ENCODE assay signal across 9 cellular contexts in the genomic region with DNA sequence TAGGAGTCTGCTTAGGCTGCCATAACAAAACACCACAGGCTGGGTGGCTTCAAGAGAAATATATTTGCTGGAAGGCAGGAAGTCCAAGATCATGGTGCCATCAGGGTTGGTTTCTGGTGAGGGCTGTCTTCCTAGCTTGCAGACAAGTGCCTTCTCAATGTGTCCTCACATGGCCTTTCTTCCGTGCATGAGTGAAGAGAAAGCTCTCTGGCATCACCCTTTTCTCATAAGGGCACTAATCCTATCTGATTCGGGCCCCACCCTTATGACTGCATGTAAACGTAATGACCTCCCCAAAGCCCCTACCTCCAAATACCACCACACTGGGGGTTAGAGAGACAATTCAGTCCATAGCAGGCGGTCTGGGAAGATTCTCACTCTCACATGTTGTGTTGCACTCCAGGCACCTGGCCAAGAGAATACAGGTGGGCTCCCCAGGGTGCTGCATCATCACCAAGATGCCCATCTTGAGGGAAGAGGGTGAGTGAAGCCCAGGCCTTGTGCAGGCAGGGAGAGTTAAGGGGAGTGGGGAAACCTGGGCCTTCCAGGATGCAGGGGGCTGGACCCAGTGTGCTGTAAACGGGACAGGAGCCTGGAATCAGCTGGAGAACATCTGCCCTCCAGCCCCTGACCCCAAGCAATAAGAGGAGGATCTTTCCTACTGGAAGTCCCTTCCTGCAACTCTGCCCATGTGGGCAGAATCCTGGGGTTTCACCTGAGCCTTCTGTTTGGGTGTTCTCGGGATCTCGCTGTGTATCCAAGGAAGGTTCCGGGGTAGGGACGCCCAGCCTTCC. TPM values are rescaled to one million over a fixed set of nuclear protein-coding genes. Genes with fewer than 3 reads are reported as not detected.
DNase-seq lines count a peak whose midpoint lies in the region; ATAC-seq, FAIRE-seq and TF ChIP-seq lines count a peak whose summit lies in the region.
"Had no signal": no experiment of that assay in that cellular context is flagged by ENCODE, and none has a peak within 500 bp of the region (broad histone marks: within the 10 kb centered on the region; RNA-seq: fewer than 3 reads in every experiment).

No MANE protein-coding gene starts in this region.

- H3K36me3 ChIP-seq in heart left ventricle: no peaks in the 10 kb centered on the region
- no peaks in the 10 kb centered on the region for H3K36me3 ChIP-seq in K562 (ENCODE audit: control insufficient read depth, insufficient read depth, low read length)
- no peaks in the 10 kb centered on the region for H3K36me3 ChIP-seq in upper lobe of right lung
- H3K36me3 ChIP-seq in WERI-Rb-1: no peaks in the 10 kb centered on the region

- BruUV-seq in K562 (replicated peaks; lab: Mats Ljungman, UMichigan): no TSS peak

- peak overlapping the region; percentile 65 for H3K4me3 Mint-ChIP-seq in mesothelial cell of epicardium

- no peak for TF ChIP-seq EP300 in K562 (IDR thresholded peaks at IDR 0.05; ENCODE audit: low read length)

- TF ChIP-seq CTCF in heart left ventricle (IDR thresholded peaks at IDR 0.05) (no peak), K562 (IDR thresholded peaks at IDR 0.05 in 2 of 3, conservative IDR thresholded peaks at IDR 0.05 in 1 of 3; ENCODE audit: insufficient read depth in 2 of 3, low read depth in 1 of 3, low read length in 3 of 3) (no peak), mesothelial cell of epicardium (IDR thresholded peaks at IDR 0.05; ENCODE audit: unreplicated experiment) (no peak), upper lobe of right lung (IDR thresholded peaks at IDR 0.05) (no peak), WERI-Rb-1 (IDR thresholded peaks at IDR 0.05; ENCODE audit: low read depth, low read length) (no peak)

- no peaks in the 10 kb centered on the region for H3K9me1 ChIP-seq in K562 (ENCODE audit: control insufficient read depth, insufficient read depth, low read length)

- peak overlapping the region; percentile 91 for H2AFZ ChIP-seq in K562 (ENCODE audit: low read depth, low read length)

- no peaks in the 10 kb centered on the region for H3K36me3 Mint-ChIP-seq in mesothelial cell of epicardium

- no peaks in the 10 kb centered on the region for H4K20me1 ChIP-seq in K562 (replicated peaks; ENCODE audit: control insufficient read depth, insufficient read depth, low read length)

- peak in 1 of 5 donors; percentile 25 for DNase-seq in heart left ventricle
- no peak for DNase-seq in left ventricle myocardium superior
- DNase-seq in K562 (ENCODE audit: extremely low read depth in 1 of 4, low spot score in 3 of 4): peak in 3 of 4 experiments; percentile 20 to 37 (median 24)
- DNase-seq in mesothelial cell of epicardium (ENCODE audit: low spot score in 2 of 2, unreplicated experiment in 2 of 2): no peak
- DNase-seq in upper lobe of right lung: no peak
- DNase-seq in WERI-Rb-1: no peak
- no peak for DNase-seq in NCI-H510A treated with DMSO at 0.1 percent for 48 hours (lab: John Stamatoyannopoulos, UW)
- DNase-seq: NCI-H226 had no signal

- POLR2A ChIA-PET in K562 (lab: Yijun Ruan, JAX): interaction anchor here (0.6 to 1.2 kb wide), 4 partner anchors 9 to 239 kb away, joined by 3 to 9 read pairs (median 4); no protein-coding TSS in a partner anchor

- intact Hi-C loops in heart left ventricle (cut with DNase I) (loop anchor here in 3 of 10 donors (5.0 to 10.0 kb wide), 3 partner anchors 45 to 182 kb away; partner anchors contain the start of gene TMBIM1 (in 1 of the 3)), left ventricle myocardium superior (cut with micrococcal nuclease) (no loop called here), K562 (cut with micrococcal nuclease) (no loop called here), upper lobe of right lung (cut with DNase I) (no loop called here)

- H3K9ac ChIP-seq in K562 (ENCODE audit: insufficient read depth in 1 of 2, low read depth in 2 of 2, low read length in 2 of 2): peak overlapping the region; percentile 94 to 95; a peak in 3 of 4 replicates

- H3K27me3 Mint-ChIP-seq in mesothelial cell of epicardium (ENCODE audit: low read depth): no peaks in the 10 kb centered on the region

- H3K27me3 ChIP-seq in heart left ventricle: no peaks in the 10 kb centered on the region
- no peaks in the 10 kb centered on the region for H3K27me3 ChIP-seq in K562 (ENCODE audit: control insufficient read depth in 2 of 2, insufficient read depth in 2 of 2, low read length in 2 of 2)
- H3K27me3 ChIP-seq in upper lobe of right lung: no peaks in the 10 kb centered on the region
- no peaks in the 10 kb centered on the region for H3K27me3 ChIP-seq in WERI-Rb-1 (ENCODE audit: insufficient read depth, low read depth, severe bottlenecking)

- TF ChIP-seq POLR2A in heart left ventricle (IDR thresholded peaks at IDR 0.05) (no peak), K562 (conservative IDR thresholded peaks at IDR 0.05) (no peak)

- FAIRE-seq in K562 (lab: Jason Lieb, UNC): peak; percentile 23

- H3K27ac ChIP-seq in heart left ventricle (peak overlapping the region in 11 of 12 donors; percentile 80 to 98 (median 92)), K562 (ENCODE audit: extremely low read depth, low read depth, low read length) (peak overlapping the region; percentile 89), upper lobe of right lung (peak overlapping the region; percentile 98), WERI-Rb-1 (no peak overlapping the region)

- peak overlapping the region; percentile 6 for H3K27ac Mint-ChIP-seq in mesothelial cell of epicardium

- no peaks in the 10 kb centered on the region for H3K9me3 Mint-ChIP-seq in mesothelial cell of epicardium

- H3K4me1 Mint-ChIP-seq in mesothelial cell of epicardium: peaks cover 11% of the 10 kb centered on the region

- in situ Hi-C loops in K562 (cut with MboI): no loop called here

- H3K4me2 ChIP-seq in K562 (ENCODE audit: insufficient read depth, low read length): peak overlapping the region; percentile 93

- CTCF ChIA-PET in K562 (lab: Yijun Ruan, JAX; ENCODE audit: low intra/inter-chr PET ratio): no interaction called here

- H3K4me1 ChIP-seq in heart left ventricle (peaks cover 0 to 51% (median 11%) of the 10 kb centered on the region in 12 donors), K562 (replicated peaks in 1 of 2; ENCODE audit: control insufficient read depth in 2 of 2, insufficient read depth in 2 of 2, low read length in 2 of 2) (peaks cover 6 to 32% of the 10 kb centered on the region in 2 experiments; a peak in 4 of 5 replicates), upper lobe of right lung (peaks cover 36% of the 10 kb centered on the region)

- ATAC-seq in heart left ventricle: no peak
- no peak for ATAC-seq in left ventricle myocardium superior
- peak; percentile 19 for ATAC-seq in K562
- no peak for ATAC-seq in upper lobe of right lung
- ATAC-seq in HG02852 (IDR thresholded peaks at IDR 0.05; ENCODE audit: unreplicated experiment): no peak

- TF ChIP-seq RAD21 in K562 (CRISPR knock-in tag; conservative IDR thresholded peaks at IDR 0.05 in 1 of 2, IDR thresholded peaks at IDR 0.05 in 1 of 2): no peak

- 91 to 97% (median 92%) methylated on average over 9 of the region's 9 CpGs for WGBS in heart left ventricle, 4 donors
- WGBS in K562 (ENCODE audit: insufficient coverage, low coverage, missing lambda C conversion rate): 31% methylated on average over 8 of the region's 9 CpGs

- peaks cover 0 to 11% (median 0%) of the 10 kb centered on the region in 12 donors for H3K9me3 ChIP-seq in heart left ventricle
- H3K9me3 ChIP-seq in K562 (replicated peaks; ENCODE audit: control insufficient read depth, insufficient read depth, low read depth, low read length): no peaks in the 10 kb centered on the region
- no peaks in the 10 kb centered on the region for H3K9me3 ChIP-seq in upper lobe of right lung
- peaks cover 3% of the 10 kb centered on the region for H3K9me3 ChIP-seq in WERI-Rb-1 (ENCODE audit: severe bottlenecking)

- H3K79me2 ChIP-seq in K562 (ENCODE audit: control insufficient read depth, insufficient read depth, low read length): peaks cover 6% of the 10 kb centered on the region; the same call in 2 of the 3 replicates

- H3K4me3 ChIP-seq in heart left ventricle: peak overlapping the region in 10 of 12 donors; percentile 27 to 72 (median 62)
- peak overlapping the region; percentile 56 for H3K4me3 ChIP-seq in K562
- H3K4me3 ChIP-seq in upper lobe of right lung: peak overlapping the region; percentile 65
- H3K4me3 ChIP-seq in WERI-Rb-1 (ENCODE audit: low read depth, low read length): no peak overlapping the region

RNA-seq across cellular contexts. Expression of gene CATIP, which starts 10.2 kb away (rescaled TPM):
- total RNA-seq in heart left ventricle (under 1 TPM in 1 of 9 donors, not detected in 8; 0.18 TPM), left ventricle myocardium superior (not detected), K562 (2014; rRNA removed) (not detected in 2 replicates), K562 (2014; rRNA removed; fragmentation: Illumina TruSeq; extraction: Trizol) (not detected in 2 replicates), K562 (2015; rRNA removed; fragmentation: Illumina TruSeq; extraction: Trizol) (not detected in 2 replicates), K562 (2021) (not detected in 2 replicates), mesothelial cell of epicardium (0.16 TPM in 1 of 3 replicates, not detected in the others), upper lobe of right lung (0.64 TPM)
- polyA plus RNA-seq in heart left ventricle (under 1 TPM in 1 of 2 donors, not detected in 1; 0.07 TPM), K562 (2011; rRNA removed) (not detected in 2 replicates), K562 (2014; fragmentation: Illumina TruSeq; extraction: Trizol) (not detected in 2 replicates), K562 (2014; fragmentation: Nextera tagmentation; extraction: Ambion mirVana) (under 1 TPM; 0.06 to 0.08 TPM), K562 (2014; rRNA removed) (0.09 TPM in 1 of 2 replicates, not detected in the other)
- not detected in 2 replicates for total RNA-seq in K562 (2011; cell fraction: chromatin; rRNA removed; ENCODE audit: low replicate concordance)
- total RNA-seq in K562 (2011; cell fraction: nucleolus; rRNA removed): not detected in 2 replicates
- total RNA-seq in K562 (2011; cell fraction: nucleoplasm; rRNA removed): 1.2 TPM in 1 of 2 replicates, not detected in the other
- not detected in 2 replicates for polyA plus RNA-seq in K562 (2011; cell fraction: cytosol; rRNA removed)
- polyA plus RNA-seq in K562 (2011; cell fraction: nucleus; rRNA removed): 0.17 TPM in 1 of 2 replicates, not detected in the other
- polyA plus RNA-seq in K562 (2012): 0.18 and 0.37 TPM in 2 replicates
- not detected in 2 replicates for polyA minus RNA-seq in K562 (2011; rRNA and poly(A)+ RNA removed)
- polyA minus RNA-seq in K562 (2011; cell fraction: cytosol; rRNA and poly(A)+ RNA removed): not detected in 2 replicates
- polyA minus RNA-seq in K562 (2011; cell fraction: nucleus; rRNA and poly(A)+ RNA removed): not detected in 2 replicates

RNA-seq across cellular contexts. Expression of gene SLC11A1, which starts 15.3 kb away (rescaled TPM):
- total RNA-seq in heart left ventricle (10 to 100 TPM in 2 of 9 donors, 1 to 10 TPM in 6, under 1 TPM in 1; 0.96 to 31.0 (median 4.3) TPM), left ventricle myocardium superior (4.5 TPM), K562 (2014; rRNA removed) (0.98 and 1.0 TPM in 2 replicates), K562 (2014; rRNA removed; fragmentation: Illumina TruSeq; extraction: Trizol) (0.32 and 0.65 TPM in 2 replicates), K562 (2015; rRNA removed; fragmentation: Illumina TruSeq; extraction: Trizol) (0.83 and 1.1 TPM in 2 replicates), K562 (2021) (1.2 and 1.6 TPM in 2 replicates), mesothelial cell of epicardium (0.53 to 0.79 TPM (median 0.76 TPM) in 3 replicates), upper lobe of right lung (302 TPM)
- polyA plus RNA-seq in heart left ventricle (1 to 10 TPM; 4.5 to 8.9 TPM), K562 (2011; rRNA removed) (0.54 and 0.64 TPM in 2 replicates), K562 (2014; fragmentation: Illumina TruSeq; extraction: Trizol) (0.40 and 0.43 TPM in 2 replicates), K562 (2014; fragmentation: Nextera tagmentation; extraction: Ambion mirVana) (under 1 TPM; 0.35 to 0.51 TPM), K562 (2014; rRNA removed) (0.69 and 0.99 TPM in 2 replicates)
- 1.4 and 5.9 TPM in 2 replicates for total RNA-seq in K562 (2011; cell fraction: chromatin; rRNA removed; ENCODE audit: low replicate concordance)
- 4.3 and 4.5 TPM in 2 replicates for total RNA-seq in K562 (2011; cell fraction: nucleolus; rRNA removed)
- total RNA-seq in K562 (2011; cell fraction: nucleoplasm; rRNA removed): 3.5 and 4.8 TPM in 2 replicates
- polyA plus RNA-seq in K562 (2011; cell fraction: cytosol; rRNA removed): 0.53 and 1.2 TPM in 2 replicates
- polyA plus RNA-seq in K562 (2011; cell fraction: nucleus; rRNA removed): 1.8 and 2.6 TPM in 2 replicates
- polyA plus RNA-seq in K562 (2012): 1.7 and 2.7 TPM in 2 replicates
- polyA minus RNA-seq in K562 (2011; rRNA and poly(A)+ RNA removed): 1.3 TPM in 2 replicates
- 0.95 and 1.2 TPM in 2 replicates for polyA minus RNA-seq in K562 (2011; cell fraction: cytosol; rRNA and poly(A)+ RNA removed)
- 6.3 and 7.7 TPM in 2 replicates for polyA minus RNA-seq in K562 (2011; cell fraction: nucleus; rRNA and poly(A)+ RNA removed)

RNA-seq across cellular contexts. Expression of gene CTDSP1, which starts 32.9 kb away (rescaled TPM):
- total RNA-seq in heart left ventricle (100 to 1,000 TPM in 2 of 9 donors, 10 to 100 TPM in 7; 67.4 to 115 (median 93.8) TPM), left ventricle myocardium superior (113 TPM), K562 (2014; rRNA removed) (50.8 and 65.8 TPM in 2 replicates), K562 (2014; rRNA removed; fragmentation: Illumina TruSeq; extraction: Trizol) (13.6 and 21.0 TPM in 2 replicates), K562 (2015; rRNA removed; fragmentation: Illumina TruSeq; extraction: Trizol) (45.8 and 45.9 TPM in 2 replicates), K562 (2021) (67.9 and 74.8 TPM in 2 replicates), mesothelial cell of epicardium (134 to 142 TPM (median 136 TPM) in 3 replicates), upper lobe of right lung (169 TPM)
- polyA plus RNA-seq in heart left ventricle (100 to 1,000 TPM in 1 of 2 donors, 10 to 100 TPM in 1; 74.4 to 121 TPM), K562 (2011; rRNA removed) (51.1 and 61.8 TPM in 2 replicates), K562 (2014; fragmentation: Illumina TruSeq; extraction: Trizol) (44.8 and 59.8 TPM in 2 replicates), K562 (2014; fragmentation: Nextera tagmentation; extraction: Ambion mirVana) (1 to 10 TPM; 2.4 to 3.4 TPM), K562 (2014; rRNA removed) (71.5 and 72.9 TPM in 2 replicates)
- 51.1 and 151 TPM in 2 replicates for total RNA-seq in K562 (2011; cell fraction: chromatin; rRNA removed; ENCODE audit: low replicate concordance)
- total RNA-seq in K562 (2011; cell fraction: nucleolus; rRNA removed): 120 and 129 TPM in 2 replicates
- total RNA-seq in K562 (2011; cell fraction: nucleoplasm; rRNA removed): 71.7 and 74.3 TPM in 2 replicates
- 63.2 and 111 TPM in 2 replicates for polyA plus RNA-seq in K562 (2011; cell fraction: cytosol; rRNA removed)
- 140 and 333 TPM in 2 replicates for polyA plus RNA-seq in K562 (2011; cell fraction: nucleus; rRNA removed)
- polyA plus RNA-seq in K562 (2012): 57.2 and 78.1 TPM in 2 replicates
- 22.3 and 32.5 TPM in 2 replicates for polyA minus RNA-seq in K562 (2011; rRNA and poly(A)+ RNA removed)
- 34.5 and 39.1 TPM in 2 replicates for polyA minus RNA-seq in K562 (2011; cell fraction: cytosol; rRNA and poly(A)+ RNA removed)
- polyA minus RNA-seq in K562 (2011; cell fraction: nucleus; rRNA and poly(A)+ RNA removed): 70.4 and 70.7 TPM in 2 replicates

RNA-seq across cellular contexts. Expression of gene VIL1, which starts 52.1 kb away (rescaled TPM):
- not detected for total RNA-seq in heart left ventricle
- under 1 TPM; 0.04 to 0.07 TPM for polyA plus RNA-seq in heart left ventricle
- not detected for total RNA-seq in left ventricle myocardium superior
- 1.4 and 2.1 TPM in 2 replicates for total RNA-seq in K562 (2011; cell fraction: chromatin; rRNA removed; ENCODE audit: low replicate concordance)
- total RNA-seq in K562 (2011; cell fraction: nucleolus; rRNA removed): 0.79 and 1.2 TPM in 2 replicates
- 0.44 and 1.4 TPM in 2 replicates for total RNA-seq in K562 (2011; cell fraction: nucleoplasm; rRNA removed)
- total RNA-seq in K562 (2014; rRNA removed): 1.7 and 2.6 TPM in 2 replicates
- total RNA-seq in K562 (2014; rRNA removed; fragmentation: Illumina TruSeq; extraction: Trizol): 1.1 and 1.2 TPM in 2 replicates
- 0.51 and 0.75 TPM in 2 replicates for total RNA-seq in K562 (2015; rRNA removed; fragmentation: Illumina TruSeq; extraction: Trizol)
- total RNA-seq in K562 (2021): 2.4 and 2.7 TPM in 2 replicates
- 0.46 and 0.63 TPM in 2 replicates for polyA plus RNA-seq in K562 (2011; rRNA removed)
- polyA plus RNA-seq in K562 (2011; cell fraction: cytosol; rRNA removed): 0.35 and 1.5 TPM in 2 replicates
- 0.84 and 2.7 TPM in 2 replicates for polyA plus RNA-seq in K562 (2011; cell fraction: nucleus; rRNA removed)
- 0.54 and 0.72 TPM in 2 replicates for polyA plus RNA-seq in K562 (2012)
- 1.2 and 2.0 TPM in 2 replicates for polyA plus RNA-seq in K562 (2014; fragmentation: Illumina TruSeq; extraction: Trizol)
- under 1 TPM; 0.62 to 0.73 TPM for polyA plus RNA-seq in K562 (2014; fragmentation: Nextera tagmentation; extraction: Ambion mirVana)
- 1.9 and 3.7 TPM in 2 replicates for polyA plus RNA-seq in K562 (2014; rRNA removed)
- 0.60 and 1.7 TPM in 2 replicates for polyA minus RNA-seq in K562 (2011; rRNA and poly(A)+ RNA removed)
- polyA minus RNA-seq in K562 (2011; cell fraction: cytosol; rRNA and poly(A)+ RNA removed): 0.57 and 1.2 TPM in 2 replicates
- polyA minus RNA-seq in K562 (2011; cell fraction: nucleus; rRNA and poly(A)+ RNA removed): 0.27 and 0.33 TPM in 2 replicates
- 0.29 to 0.64 TPM (median 0.54 TPM) in 3 replicates for total RNA-seq in mesothelial cell of epicardium
- total RNA-seq in upper lobe of right lung: not detected

Comparison
In these comparisons a context has a peak if more than half of its experiments do, and no peak if none do; other contexts are left out.
1. DNase-seq: peak in K562 (3 of 4); none in left ventricle myocardium superior (single experiment), mesothelial cell of epicardium (0 of 2), upper lobe of right lung (single experiment), WERI-Rb-1 (single experiment) and NCI-H510A treated with DMSO at 0.1 percent for 48 hours (single experiment).